In the genomic region with DNA sequence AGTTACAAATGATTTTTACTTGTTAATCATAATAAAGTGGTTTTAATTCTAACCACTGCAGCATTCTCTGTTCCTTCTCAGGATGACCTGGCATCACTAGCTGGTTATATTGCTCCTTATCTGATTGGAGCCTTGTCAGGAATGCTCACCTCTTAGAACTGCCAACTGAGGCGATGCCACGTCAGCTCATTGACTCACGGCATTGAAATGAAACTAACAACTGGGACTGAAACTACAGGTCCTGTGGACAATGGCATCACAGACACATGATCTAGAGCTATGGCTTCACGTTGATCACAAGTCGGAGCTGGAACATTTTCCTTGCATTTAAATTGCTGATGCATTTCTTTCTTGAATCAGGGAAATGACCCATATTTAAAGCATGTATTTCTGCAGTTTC, we compare ENCODE assay signal across 8 cellular contexts. TPM values are rescaled to one million over a fixed set of nuclear protein-coding genes. Genes with fewer than 3 reads are reported as not detected.
DNase-seq lines count a peak whose midpoint lies in the region; ATAC-seq and TF ChIP-seq lines count a peak whose summit lies in the region.

No MANE protein-coding gene starts in this region.

- CTCF ChIA-PET in activated CD8-positive, alpha-beta T cell treated with anti-CD3 and anti-CD28 coated beads, Interleukin-2, amount 10 ng/mL, durations not matched to agents 7 days and 5 days (lab: Charles Lee), result interaction anchor here (1.5 kb wide), 1 partner anchor 34 kb away, joined by 3 read pairs; no protein-coding TSS in a partner anchor

- peaks cover 7% of the 10 kb centered on the region for H3K9me3 Mint-ChIP-seq in activated CD8-positive, alpha-beta T cell treated with anti-CD3 and anti-CD28 coated beads, Interleukin-2, amount 10 ng/mL, durations not matched to agents 7 days and 5 days (ENCODE audit: insufficient read depth)

- no peak overlapping the region for H3K4me3 Mint-ChIP-seq in activated CD8-positive, alpha-beta T cell treated with anti-CD3 and anti-CD28 coated beads, Interleukin-2, amount 10 ng/mL, durations not matched to agents 7 days and 5 days

- no peaks in the 10 kb centered on the region for H3K4me1 Mint-ChIP-seq in activated CD8-positive, alpha-beta T cell treated with anti-CD3 and anti-CD28 coated beads, Interleukin-2, amount 10 ng/mL, durations not matched to agents 7 days and 5 days (ENCODE audit: low read depth)

- no peaks in the 10 kb centered on the region for H3K27me3 Mint-ChIP-seq in activated CD8-positive, alpha-beta T cell treated with anti-CD3 and anti-CD28 coated beads, Interleukin-2, amount 10 ng/mL, durations not matched to agents 7 days and 5 days (ENCODE audit: low read depth)

- DNase-seq in GM03348 (ENCODE audit: low spot score) (peak; percentile 70), SJCRH30 (peak; percentile 76 to 82), hepatic stellate cell (ENCODE audit: low spot score) (peak; percentile 27), psoas muscle (no peak), G401 (ENCODE audit: low spot score) (no peak), NCI-H2107 (lab: John Stamatoyannopoulos, UW) (no peak)
- no peak for DNase-seq in activated CD8-positive, alpha-beta T cell treated with anti-CD3 and anti-CD28 coated beads, Interleukin-2, amount 10 ng/mL, durations not matched to agents 7 days and 5 days

- TF ChIP-seq CTCF in psoas muscle (IDR thresholded peaks at IDR 0.05), result no peak

- intact Hi-C loops in psoas muscle (cut with DNase I), result no loop called here

- in situ Hi-C loops in G401 (cut with HindIII; ENCODE audit: low sequenced_read_pairs), result no loop called here

- H3K9me3 ChIP-seq in SJCRH30 (replicated peaks), result no peaks in the 10 kb centered on the region
- H3K9me3 ChIP-seq in psoas muscle, result no peaks in the 10 kb centered on the region

- peak overlapping the region; percentile 50 for H3K27ac ChIP-seq in SJCRH30
- H3K27ac ChIP-seq in psoas muscle, result no peak overlapping the region

- peaks cover 24% of the 10 kb centered on the region for H3K4me1 ChIP-seq in SJCRH30
- H3K4me1 ChIP-seq in psoas muscle, result no peaks in the 10 kb centered on the region

- no peak overlapping the region for H3K27ac Mint-ChIP-seq in activated CD8-positive, alpha-beta T cell treated with anti-CD3 and anti-CD28 coated beads, Interleukin-2, amount 10 ng/mL, durations not matched to agents 7 days and 5 days

- WGBS in psoas muscle, 3 donors, result 29 to 35% (median 33%) methylated on average over 5 of the region's 5 CpGs

- no peaks in the 10 kb centered on the region for H3K36me3 ChIP-seq in SJCRH30
- no peaks in the 10 kb centered on the region for H3K36me3 ChIP-seq in psoas muscle (ENCODE audit: insufficient read depth in 1 of 2, low read depth in 1 of 2)

- POLR2A ChIA-PET in activated CD8-positive, alpha-beta T cell treated with anti-CD3 and anti-CD28 coated beads, Interleukin-2, amount 10 ng/mL, durations not matched to agents 7 days and 5 days (lab: Charles Lee), result no interaction called here

- ATAC-seq in HG02798 (IDR thresholded peaks at IDR 0.05; ENCODE audit: poor library complexity, unreplicated experiment) (peak; percentile 87), psoas muscle (no peak)
- no peak for ATAC-seq in activated CD8-positive, alpha-beta T cell treated with anti-CD3 and anti-CD28 coated beads, Interleukin-2, amount 10 ng/mL, durations not matched to agents 7 days and 5 days

- H3K4me3 ChIP-seq in SJCRH30 (peak overlapping the region; percentile 20), psoas muscle (no peak overlapping the region)

- no peaks in the 10 kb centered on the region for H3K36me3 Mint-ChIP-seq in activated CD8-positive, alpha-beta T cell treated with anti-CD3 and anti-CD28 coated beads, Interleukin-2, amount 10 ng/mL, durations not matched to agents 7 days and 5 days (ENCODE audit: low read depth)

- no peaks in the 10 kb centered on the region for H3K27me3 ChIP-seq in SJCRH30
- H3K27me3 ChIP-seq in psoas muscle (ENCODE audit: insufficient read depth in 3 of 3, low read length in 2 of 3), result no peaks in the 10 kb centered on the region

RNA-seq across cellular contexts. Expression of gene MAP2, which starts 54.9 kb away (rescaled TPM):
- 59.3 and 63.3 TPM in 2 replicates for total RNA-seq in SJCRH30 (2014; rRNA removed; shearing (Covaris generic))
- 1 to 10 TPM in 3 of 4 donors, under 1 TPM in 1; 0.81 to 6.5 (median 2.7) TPM for total RNA-seq in psoas muscle
- 1 to 10 TPM in 2 of 3 donors, under 1 TPM in 1; 0.72 to 1.8 (median 1.4) TPM for polyA plus RNA-seq in psoas muscle
- not detected in 2 replicates for total RNA-seq in G401 (2014; rRNA removed; shearing (Covaris generic))
- total RNA-seq in activated CD8-positive, alpha-beta T cell treated with anti-CD3 and anti-CD28 coated beads, Interleukin-2, amount 10 ng/mL, durations not matched to agents 7 days and 5 days, result not detected

Comparison
In these comparisons a context has a peak if more than half of its experiments do, and no peak if none do; other contexts are left out.
1. DNase-seq: peak in GM03348 (single experiment), SJCRH30 (2 of 2) and hepatic stellate cell (single experiment); none in psoas muscle (0 of 2), G401 (single experiment), NCI-H2107 (single experiment) and activated CD8-positive, alpha-beta T cell treated with anti-CD3 and anti-CD28 coated beads, Interleukin-2, amount 10 ng/mL, durations not matched to agents 7 days and 5 days (single experiment).